ENCODE assay signal across 8 cellular contexts in the genomic region with DNA sequence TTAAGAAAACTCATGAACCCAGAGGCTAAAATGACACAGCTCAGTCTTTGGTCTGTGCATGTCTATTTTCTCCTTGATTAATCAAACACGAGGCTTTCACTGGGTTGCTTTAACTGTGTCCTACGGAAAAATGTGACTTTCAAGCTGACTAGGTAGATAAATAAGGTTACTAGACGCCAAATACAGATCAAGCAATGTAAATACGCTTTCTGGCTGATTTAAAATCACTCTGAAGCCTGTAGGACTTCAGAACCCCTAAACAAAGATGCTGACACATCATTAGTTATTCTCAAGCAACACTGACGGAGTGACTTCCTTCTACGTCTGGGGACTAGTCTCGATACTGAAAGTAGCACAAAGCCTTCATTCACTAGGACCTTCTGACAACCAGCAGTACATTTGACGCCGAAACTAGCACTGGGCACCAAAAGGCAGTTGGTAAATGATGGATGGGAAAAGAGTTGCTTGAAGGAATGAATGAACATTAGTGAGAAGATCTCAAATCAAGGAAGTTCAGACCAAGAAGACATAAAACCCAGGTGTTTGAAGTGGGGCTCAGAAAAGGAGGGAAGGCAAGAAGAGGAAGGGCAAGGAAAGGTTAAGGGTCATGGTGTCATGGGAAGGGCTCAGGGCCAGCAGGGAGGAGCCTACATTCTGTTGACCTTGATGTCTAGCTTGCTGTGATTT.
A peak's percentile ranks its signal among the peaks of the same experiment; 100 is the strongest.
DNase-seq lines count a peak whose midpoint lies in the region; ATAC-seq and TF ChIP-seq lines count a peak whose summit lies in the region.

No MANE protein-coding gene starts in this region.

- intact Hi-C loops in adrenal gland (cut with DNase I): no loop called here

- H3K9me3 ChIP-seq in CD8-positive, alpha-beta memory T cell (ENCODE audit: low read length): no peaks in the 10 kb centered on the region
- H3K9me3 ChIP-seq in adrenal gland (replicated peaks in 1 of 3) (no peaks in the 10 kb centered on the region), osteoblast (ENCODE audit: low read depth, low read length) (no peaks in the 10 kb centered on the region), mesenchymal stem cell (ENCODE audit: control insufficient read depth, low read length) (no peaks in the 10 kb centered on the region)

- H4K8ac ChIP-seq in mesenchymal stem cell (ENCODE audit: low read length): no peak overlapping the region

- no peak overlapping the region for H3K23ac ChIP-seq in mesenchymal stem cell (ENCODE audit: low read length in 2 of 2)

- H3K36me3 Mint-ChIP-seq in CD8-positive, alpha-beta memory T cell: no peaks in the 10 kb centered on the region

- peak overlapping the region; percentile 48 to 97 (median 94) for H3K27ac Mint-ChIP-seq in CD8-positive, alpha-beta memory T cell

- peaks cover 13 to 20% (median 15%) of the 10 kb centered on the region in 3 donors for H3K4me1 Mint-ChIP-seq in CD8-positive, alpha-beta memory T cell

- no peak overlapping the region for H2AK5ac ChIP-seq in mesenchymal stem cell (ENCODE audit: low read length, severe bottlenecking)

- peaks cover 0 to 1% of the 10 kb centered on the region in 2 donors for H3K27me3 Mint-ChIP-seq in CD8-positive, alpha-beta memory T cell

- H3K4me3 Mint-ChIP-seq in CD8-positive, alpha-beta memory T cell: peak overlapping the region; percentile 37 to 85 (median 78)

- H3K79me2 ChIP-seq in osteoblast (ENCODE audit: insufficient read depth, low read length): no peaks in the 10 kb centered on the region

- H3K14ac ChIP-seq in mesenchymal stem cell (ENCODE audit: low read length in 2 of 2): no peak overlapping the region

- peak overlapping the region; percentile 49 for H3K4me2 ChIP-seq in osteoblast (ENCODE audit: insufficient read depth, low read length)
- H3K4me2 ChIP-seq in mesenchymal stem cell (ENCODE audit: low read length, poor library complexity, severe bottlenecking): no peak overlapping the region

- no peak overlapping the region for H3K18ac ChIP-seq in mesenchymal stem cell (ENCODE audit: low read depth in 1 of 2, low read length in 2 of 2)

- no peak overlapping the region for H2BK15ac ChIP-seq in mesenchymal stem cell (ENCODE audit: low read depth, poor library complexity, severe bottlenecking)

- H3K4ac ChIP-seq in mesenchymal stem cell (ENCODE audit: low read depth in 1 of 2, low read length in 2 of 2): no peak overlapping the region

- POLR2A ChIA-PET in CD8-positive, alpha-beta memory T cell (lab: Charles Lee): interaction anchor here (1.3 to 2.0 kb wide), 3 partner anchors 15 to 67 kb away, joined by 3 to 11 read pairs (median 4); a partner anchor contains a TSS

- H4K20me1 ChIP-seq in osteoblast (ENCODE audit: insufficient read depth, low read length): no peaks in the 10 kb centered on the region

- peak overlapping the region; percentile 77 for H2AFZ ChIP-seq in osteoblast (ENCODE audit: low read length)
- no peak overlapping the region for H2AFZ ChIP-seq in mesenchymal stem cell (ENCODE audit: low read depth, low read length)

- no peak overlapping the region for H3K27ac ChIP-seq in CD8-positive, alpha-beta memory T cell (ENCODE audit: low read depth, low read length)
- peak overlapping the region in 3 of 5 donors; percentile 6 to 46 (median 39) for H3K27ac ChIP-seq in adrenal gland
- no peak overlapping the region for H3K27ac ChIP-seq in osteoblast (ENCODE audit: low read depth, low read length)
- H3K27ac ChIP-seq in mesenchymal stem cell (ENCODE audit: low read length, poor library complexity, severe bottlenecking): no peak overlapping the region

- H3K79me1 ChIP-seq in mesenchymal stem cell (replicated peaks; ENCODE audit: low read length, poor library complexity, severe bottlenecking): no peaks in the 10 kb centered on the region

- no peak overlapping the region for H4K91ac ChIP-seq in mesenchymal stem cell (ENCODE audit: low read length)

- peak overlapping the region; percentile 58 for H3K4me3 ChIP-seq in CD8-positive, alpha-beta memory T cell (ENCODE audit: low read length)
- H3K4me3 ChIP-seq in adrenal gland (no peak overlapping the region), osteoblast (ENCODE audit: insufficient read depth, low read length) (peak overlapping the region; percentile 13), mesenchymal stem cell (ENCODE audit: insufficient read depth in 1 of 2, low read depth in 1 of 2, low read length in 2 of 2) (no peak overlapping the region)

- DNase-seq in CD8-positive, alpha-beta memory T cell: peak in 3 of 5 donors; percentile 37 to 52 (median 40)
- DNase-seq in adrenal gland (peak in 1 of 7 donors; percentile 18), osteoblast (ENCODE audit: insufficient read length, low spot score, missing footprints) (no peak), mesenchymal stem cell (no peak), AG08395 (ENCODE audit: low spot score) (no peak), SK-N-DZ (ENCODE audit: low spot score) (no peak)

- H2BK12ac ChIP-seq in mesenchymal stem cell (ENCODE audit: low read length in 2 of 2): no peak overlapping the region

- H3K27me3 ChIP-seq in CD8-positive, alpha-beta memory T cell (ENCODE audit: insufficient read depth, low read length, poor library complexity, severe bottlenecking): no peaks in the 10 kb centered on the region
- H3K27me3 ChIP-seq in adrenal gland: no peaks in the 10 kb centered on the region
- H3K27me3 ChIP-seq in osteoblast (ENCODE audit: insufficient read depth, low read length): no peaks in the 10 kb centered on the region
- H3K27me3 ChIP-seq in mesenchymal stem cell (ENCODE audit: control insufficient read depth in 1 of 2, insufficient read depth in 1 of 2, low read length in 2 of 2): no peaks in the 10 kb centered on the region

- H2BK5ac ChIP-seq in mesenchymal stem cell (ENCODE audit: low read depth, low read length, poor library complexity, severe bottlenecking): no peak overlapping the region

- no peak for TF ChIP-seq POLR2A in adrenal gland (IDR thresholded peaks at IDR 0.05)

- H2BK120ac ChIP-seq in mesenchymal stem cell (ENCODE audit: low read depth, low read length): no peak overlapping the region

- H3K9ac ChIP-seq in mesenchymal stem cell (ENCODE audit: low read length): no peak overlapping the region

- no peaks in the 10 kb centered on the region for H3K9me3 Mint-ChIP-seq in CD8-positive, alpha-beta memory T cell

- CTCF ChIA-PET in CD8-positive, alpha-beta memory T cell (lab: Charles Lee): interaction anchor here (1.1 to 1.7 kb wide), 3 partner anchors 14 to 67 kb away, joined by 3 to 5 read pairs (median 4); a partner anchor contains a TSS

- peaks cover 17% of the 10 kb centered on the region for H3K4me1 ChIP-seq in CD8-positive, alpha-beta memory T cell (ENCODE audit: insufficient read depth, low read length)
- H3K4me1 ChIP-seq in adrenal gland (replicated peaks in 1 of 2) (peaks cover 0 to 4% of the 10 kb centered on the region in 2 donors), osteoblast (ENCODE audit: insufficient read depth, low read length) (peaks cover 8% of the 10 kb centered on the region), mesenchymal stem cell (ENCODE audit: control insufficient read depth, insufficient read depth, low read depth, low read length) (no peaks in the 10 kb centered on the region)

- 47 to 65% (median 55%) methylated on average over 9 of the region's 9 CpGs for WGBS in adrenal gland, 4 donors
- 82% methylated on average over 9 of the region's 9 CpGs for WGBS in mesenchymal stem cell

- TF ChIP-seq CTCF in adrenal gland (IDR thresholded peaks at IDR 0.05) (no peak), osteoblast (IDR thresholded peaks at IDR 0.05; ENCODE audit: extremely low read depth, low read depth, low read length) (no peak)

- ATAC-seq in GM19397 (IDR thresholded peaks at IDR 0.05; ENCODE audit: unreplicated experiment): peak; percentile 96
- ATAC-seq in HG03442 (IDR thresholded peaks at IDR 0.05; ENCODE audit: unreplicated experiment): peak; percentile 97

- no peaks in the 10 kb centered on the region for H3K36me3 ChIP-seq in CD8-positive, alpha-beta memory T cell (ENCODE audit: insufficient read depth, low read length)
- H3K36me3 ChIP-seq in adrenal gland (replicated peaks in 1 of 2): no peaks in the 10 kb centered on the region
- H3K36me3 ChIP-seq in osteoblast (ENCODE audit: insufficient read depth, low read length): no peaks in the 10 kb centered on the region
- H3K36me3 ChIP-seq in mesenchymal stem cell (ENCODE audit: control insufficient read depth in 1 of 2, insufficient read depth in 2 of 2, low read depth in 1 of 2, low read length in 2 of 2): no peaks in the 10 kb centered on the region

Comparison
In these comparisons a context has a peak if more than half of its experiments do, and no peak if none do; other contexts are left out.
1. DNase-seq: peak in CD8-positive, alpha-beta memory T cell (3 of 5); none in osteoblast (single experiment), mesenchymal stem cell (single experiment), AG08395 (single experiment) and SK-N-DZ (single experiment).
2. H3K27ac ChIP-seq: peak in adrenal gland (3 of 5); none in CD8-positive, alpha-beta memory T cell (single experiment), osteoblast (single experiment) and mesenchymal stem cell (single experiment).
3. H3K4me3 ChIP-seq: peak in CD8-positive, alpha-beta memory T cell (single experiment) and osteoblast (single experiment); none in adrenal gland (0 of 4) and mesenchymal stem cell (0 of 2).